Comparison of ENCODE assay signal across 12 cellular contexts in the genomic region with DNA sequence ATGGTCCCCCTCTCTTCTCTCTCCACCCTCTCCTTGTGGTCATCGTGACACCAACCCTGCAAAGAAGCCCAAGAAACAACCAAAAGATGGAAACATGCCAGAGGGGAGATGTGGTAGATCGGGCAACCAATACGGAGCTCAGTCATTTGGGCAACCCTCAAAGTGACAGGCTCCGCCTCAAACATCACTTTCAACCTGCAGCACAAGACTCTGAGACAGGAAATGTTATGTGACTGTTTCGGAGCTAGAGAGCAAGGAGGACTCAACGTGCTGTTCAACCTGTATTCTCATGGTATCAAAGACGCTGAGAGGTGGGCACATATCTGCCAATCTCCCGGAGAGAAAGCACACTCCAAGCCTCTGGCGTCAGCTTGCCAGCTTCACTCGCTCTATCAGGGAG. TPM values are rescaled to one million over a fixed set of nuclear protein-coding genes. Genes with fewer than 3 reads are reported as not detected.
DNase-seq lines count a peak whose midpoint lies in the region; ATAC-seq and TF ChIP-seq lines count a peak whose summit lies in the region.
"Had no signal": no experiment of that assay in that cellular context is flagged by ENCODE, and none has a peak within 500 bp of the region (broad histone marks: within the 10 kb centered on the region; RNA-seq: fewer than 3 reads in every experiment).

No MANE protein-coding gene starts in this region.

- H3K36me3 ChIP-seq in thymus (ENCODE audit: control insufficient read depth, insufficient read depth) (no peaks in the 10 kb centered on the region), trophoblast cell (ENCODE audit: control insufficient read depth in 1 of 2, insufficient read depth in 2 of 2, low read length in 2 of 2) (no peaks in the 10 kb centered on the region)

- H3K9me3 ChIP-seq in thymus (ENCODE audit: control insufficient read depth) (no peaks in the 10 kb centered on the region), trophoblast cell (ENCODE audit: insufficient read depth, low read depth, low read length) (no peaks in the 10 kb centered on the region)

- H3K36me3 Mint-ChIP-seq in activated T-cell treated with anti-CD3 and anti-CD28 coated beads, Interleukin-2, amount 50 U/mL, for 24 hours (ENCODE audit: low read depth) = no peaks in the 10 kb centered on the region

- no peak overlapping the region for H3K23ac ChIP-seq in trophoblast cell (ENCODE audit: low read length)

- no peak overlapping the region for H2BK12ac ChIP-seq in trophoblast cell (ENCODE audit: low read length)

- H3K79me1 ChIP-seq in trophoblast cell (ENCODE audit: low read length) = no peaks in the 10 kb centered on the region

- H3K4me3 ChIP-seq in thymus (ENCODE audit: low read length) (no peak overlapping the region), trophoblast cell (ENCODE audit: low read depth, low read length) (no peak overlapping the region)

- no peak overlapping the region for H4K91ac ChIP-seq in trophoblast cell (ENCODE audit: low read depth, low read length)

- no peak overlapping the region for H3K4me2 ChIP-seq in trophoblast cell (ENCODE audit: low read length)
- H3K4me2 ChIP-seq: KMS-11 had no signal

- H3K9me3 Mint-ChIP-seq in activated T-cell treated with anti-CD3 and anti-CD28 coated beads, Interleukin-2, amount 50 U/mL, for 24 hours = no peaks in the 10 kb centered on the region

- H3K4ac ChIP-seq in trophoblast cell (ENCODE audit: low read depth, low read length) = no peak overlapping the region

- no peaks in the 10 kb centered on the region for H3K79me2 ChIP-seq in trophoblast cell (ENCODE audit: control insufficient read depth, insufficient read depth, low read length, poor library complexity)

- H3K27me3 ChIP-seq in thymus (ENCODE audit: control insufficient read depth, insufficient read depth) (no peaks in the 10 kb centered on the region), trophoblast cell (ENCODE audit: insufficient read depth, low read length) (no peaks in the 10 kb centered on the region)

- peak; percentile 21 for TF ChIP-seq POLR2A in erythroblast (IDR thresholded peaks at IDR 0.05; ENCODE audit: low read length)

- H3K18ac ChIP-seq in trophoblast cell (ENCODE audit: low read length) = no peak overlapping the region

- H2AFZ ChIP-seq in trophoblast cell (ENCODE audit: insufficient read depth, low read length, poor library complexity) = no peak overlapping the region

- no peak overlapping the region for H4K12ac ChIP-seq in trophoblast cell (ENCODE audit: low read depth, low read length)

- H3K4me1 Mint-ChIP-seq in activated T-cell treated with anti-CD3 and anti-CD28 coated beads, Interleukin-2, amount 50 U/mL, for 24 hours (ENCODE audit: low read depth) = peaks cover 51% of the 10 kb centered on the region

- H2AK5ac ChIP-seq in trophoblast cell (ENCODE audit: low read length) = no peak overlapping the region

- 23% methylated on average over 10 of the region's 10 CpGs for WGBS in thymus
- WGBS in trophoblast cell (ENCODE audit: extremely low coverage, insufficient coverage, insufficient read length) = no CpG with 5 or more reads among the region's 10 CpGs

- H3K4me3 Mint-ChIP-seq in activated T-cell treated with anti-CD3 and anti-CD28 coated beads, Interleukin-2, amount 50 U/mL, for 24 hours = peak overlapping the region; percentile 48

- H2BK5ac ChIP-seq in trophoblast cell (ENCODE audit: low read depth, low read length, poor library complexity) = no peak overlapping the region

- no peak overlapping the region for H3K14ac ChIP-seq in trophoblast cell (ENCODE audit: low read length)

- H3K27me3 Mint-ChIP-seq in activated T-cell treated with anti-CD3 and anti-CD28 coated beads, Interleukin-2, amount 50 U/mL, for 24 hours = no peaks in the 10 kb centered on the region

- H3K27ac Mint-ChIP-seq in activated T-cell treated with anti-CD3 and anti-CD28 coated beads, Interleukin-2, amount 50 U/mL, for 24 hours = peak overlapping the region; percentile 62

- H3K27ac ChIP-seq in thymus (ENCODE audit: low read depth) (peak overlapping the region; percentile 61), trophoblast cell (ENCODE audit: low read depth, low read length) (no peak overlapping the region)
- H3K27ac ChIP-seq: KMS-11 had no signal

- H3K4me1 ChIP-seq in thymus (ENCODE audit: control insufficient read depth, insufficient read depth, low read length) (peaks cover 3% of the 10 kb centered on the region), trophoblast cell (ENCODE audit: control insufficient read depth in 1 of 2, insufficient read depth in 2 of 2, low read length in 2 of 2) (no peaks in the 10 kb centered on the region)

- H2BK120ac ChIP-seq in trophoblast cell (ENCODE audit: insufficient read depth, low read length, poor library complexity) = no peak overlapping the region

- peak; percentile 65 for DNase-seq in stimulated activated CD4-positive, alpha-beta T cell treated with anti-CD3 and anti-CD28 coated beads, Interleukin-15, amount 100 ng/mL, for 24 hours
- no peak for DNase-seq in stimulated activated CD4-positive, alpha-beta T cell treated with anti-CD3 and anti-CD28 coated beads, Interleukin-12 subunit alpha, Interleukin-12 subunit beta, amount 100 ng/mL, for 4 hours
- DNase-seq in activated T-cell treated with anti-CD3 and anti-CD28 coated beads, Interleukin-2, amount 50 U/mL, for 24 hours = peak; percentile 55
- peak in 1 of 2 experiments; percentile 64 for DNase-seq in erythroblast (lab: John Stamatoyannopoulos, UW)
- no peak for DNase-seq in trophoblast cell
- no peak for DNase-seq in NCI-H345 treated with DMSO at 0.1 percent for 48 hours (lab: John Stamatoyannopoulos, UW; ENCODE audit: unreplicated experiment)
- DNase-seq: NCI-H1694, NCI-H69 had no signal

- ATAC-seq in GM21576 (IDR thresholded peaks at IDR 0.05; ENCODE audit: unreplicated experiment) = no peak
- ATAC-seq: sciatic nerve had no signal

- H3K9ac ChIP-seq in trophoblast cell (ENCODE audit: low read length) = no peak overlapping the region
- H3K9ac ChIP-seq: KMS-11 had no signal

- H4K8ac ChIP-seq in trophoblast cell (ENCODE audit: low read depth, low read length) = no peak overlapping the region

RNA-seq across cellular contexts. Expression of gene B3GNT5, which starts 28.5 kb away (rescaled TPM):
- 10.5 TPM for polyA plus RNA-seq in thymus
- polyA plus RNA-seq in trophoblast cell (2013) = 34.5 and 36.5 TPM in 2 replicates

Comparison
In these comparisons a context has a peak if more than half of its experiments do, and no peak if none do; other contexts are left out.
1. DNase-seq: peak in stimulated activated CD4-positive, alpha-beta T cell treated with anti-CD3 and anti-CD28 coated beads, Interleukin-15, amount 100 ng/mL, for 24 hours (single experiment) and activated T-cell treated with anti-CD3 and anti-CD28 coated beads, Interleukin-2, amount 50 U/mL, for 24 hours (single experiment); none in stimulated activated CD4-positive, alpha-beta T cell treated with anti-CD3 and anti-CD28 coated beads, Interleukin-12 subunit alpha, Interleukin-12 subunit beta, amount 100 ng/mL, for 4 hours (single experiment), trophoblast cell (0 of 2) and NCI-H345 treated with DMSO at 0.1 percent for 48 hours (single experiment).